1 cellular context compared by ENCODE assay signal in genomic region chr5:180639743-180640300, GRCh38.
TF ChIP-seq lines count a peak whose summit lies in the region.

No MANE protein-coding gene starts in this region.

TF ChIP-seq in WTC11, 78 proteins besides CTCF, POLR2A, EP300 and RAD21 (continued from another document):
- TF ChIP-seq ATF6 (CRISPR knock-in tag; IDR thresholded peaks at IDR 0.05) = no peak
- TF ChIP-seq RORB (CRISPR knock-in tag; IDR thresholded peaks at IDR 0.05) = no peak
- no peak for TF ChIP-seq ZNF281 (CRISPR knock-in tag; IDR thresholded peaks at IDR 0.05)
- TF ChIP-seq NR3C1 (CRISPR knock-in tag; conservative IDR thresholded peaks at IDR 0.05; ENCODE audit: low read depth) = no peak
- no peak for TF ChIP-seq ZNF425 (CRISPR knock-in tag; conservative IDR thresholded peaks at IDR 0.05)
- no peak for TF ChIP-seq GTF2I (CRISPR knock-in tag; conservative IDR thresholded peaks at IDR 0.05)
- no peak for TF ChIP-seq ZNF423 (CRISPR knock-in tag; IDR thresholded peaks at IDR 0.05)
- TF ChIP-seq PRRX2 (CRISPR knock-in tag; IDR thresholded peaks at IDR 0.05) = no peak
